12 cellular contexts compared by ENCODE assay signal in the genomic region with DNA sequence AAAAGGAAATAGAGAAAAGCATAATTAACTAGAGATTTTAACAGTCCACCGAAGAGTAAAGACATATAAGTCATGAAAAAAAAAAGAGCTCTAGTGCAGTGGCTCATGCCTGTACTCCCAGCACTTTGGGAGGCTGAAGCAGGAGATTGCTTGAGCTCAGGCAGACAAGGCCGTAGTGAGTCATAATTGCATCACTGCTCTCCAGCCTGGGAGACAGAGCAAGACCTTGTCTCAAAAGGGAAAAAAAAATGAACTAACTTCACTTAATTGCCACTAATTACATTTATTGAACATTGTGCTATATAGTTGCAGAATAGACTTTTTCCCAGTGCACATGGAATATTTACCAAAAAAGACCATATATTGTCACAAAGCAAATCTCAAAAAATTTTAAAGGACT.
DNase-seq lines count a peak whose midpoint lies in the region; ATAC-seq, FAIRE-seq and TF ChIP-seq lines count a peak whose summit lies in the region.
"Had no signal": no experiment of that assay in that cellular context is flagged by ENCODE, and none has a peak within 500 bp of the region (broad histone marks: within the 10 kb centered on the region; RNA-seq: fewer than 3 reads in every experiment).

No MANE protein-coding gene starts in this region.

- H3K4me3 Mint-ChIP-seq in HFFc6 = no peak overlapping the region
- no peak overlapping the region for H3K4me3 Mint-ChIP-seq in T-helper 2 cell treated with Interferon-gamma antibody and Interleukin-4, amounts not matched to agents 5 μg/mL and 100 μg/mL, for 36 hours
- H3K4me3 Mint-ChIP-seq in endothelial cell (ENCODE audit: unreplicated experiment) = no peak overlapping the region
- H3K4me3 Mint-ChIP-seq: activated CD8-positive, alpha-beta memory T cell treated with anti-CD3 and anti-CD28 coated beads, Interleukin-2, amount 10 ng/mL, durations not matched to agents 7 days and 5 days; stimulated activated naive B cell treated with anti-CD40 and anti-IgM and Interleukin-4, amounts not matched to agents 10 μg/mL and 1 μg/mL and 100 μg/mL, for 72 hours had no signal

- H3K36me3 Mint-ChIP-seq in HFFc6 (ENCODE audit: low read depth) (no peaks in the 10 kb centered on the region; the same call in 1 of the 2 replicates), endothelial cell (ENCODE audit: low read depth, unreplicated experiment) (no peaks in the 10 kb centered on the region)
- no peaks in the 10 kb centered on the region for H3K36me3 Mint-ChIP-seq in T-helper 2 cell treated with Interferon-gamma antibody and Interleukin-4, amounts not matched to agents 5 μg/mL and 100 μg/mL, for 36 hours (ENCODE audit: low read depth)

- no peak for ATAC-seq in GM18505 (IDR thresholded peaks at IDR 0.05; ENCODE audit: unreplicated experiment)
- ATAC-seq: activated CD8-positive, alpha-beta memory T cell treated with anti-CD3 and anti-CD28 coated beads, Interleukin-2, amount 10 ng/mL, durations not matched to agents 7 days and 5 days had no signal

- H3K27me3 Mint-ChIP-seq in HFFc6 (ENCODE audit: insufficient read depth) (no peaks in the 10 kb centered on the region), endothelial cell (ENCODE audit: unreplicated experiment) (no peaks in the 10 kb centered on the region)
- H3K27me3 Mint-ChIP-seq in T-helper 2 cell treated with Interferon-gamma antibody and Interleukin-4, amounts not matched to agents 5 μg/mL and 100 μg/mL, for 36 hours (ENCODE audit: low read depth) = no peaks in the 10 kb centered on the region

- H3K9me3 Mint-ChIP-seq in HFFc6 (no peaks in the 10 kb centered on the region), endothelial cell (ENCODE audit: unreplicated experiment) (no peaks in the 10 kb centered on the region)
- H3K9me3 Mint-ChIP-seq in T-helper 2 cell treated with Interferon-gamma antibody and Interleukin-4, amounts not matched to agents 5 μg/mL and 100 μg/mL, for 36 hours = no peaks in the 10 kb centered on the region

- TF ChIP-seq CTCF in HFFc6 (IDR thresholded peaks at IDR 0.05) = no peak
- no peak for TF ChIP-seq CTCF in fibroblast of villous mesenchyme (IDR thresholded peaks at IDR 0.05; ENCODE audit: insufficient read depth, low read depth, low read length)
- TF ChIP-seq CTCF in endothelial cell (IDR thresholded peaks at IDR 0.05; ENCODE audit: unreplicated experiment) = no peak
- no peak for TF ChIP-seq CTCF in D721Med (IDR thresholded peaks at IDR 0.05; ENCODE audit: insufficient read depth, missing control alignments)

- H3K4me3 ChIP-seq in fibroblast of villous mesenchyme (ENCODE audit: low read depth, low read length) = no peak overlapping the region

- H3K4me1 Mint-ChIP-seq in HFFc6 (ENCODE audit: low read depth) (peaks cover 28% of the 10 kb centered on the region), endothelial cell (ENCODE audit: unreplicated experiment) (no peaks in the 10 kb centered on the region)
- H3K4me1 Mint-ChIP-seq in T-helper 2 cell treated with Interferon-gamma antibody and Interleukin-4, amounts not matched to agents 5 μg/mL and 100 μg/mL, for 36 hours (ENCODE audit: low read depth) = no peaks in the 10 kb centered on the region
- H3K4me1 Mint-ChIP-seq: activated CD8-positive, alpha-beta memory T cell treated with anti-CD3 and anti-CD28 coated beads, Interleukin-2, amount 10 ng/mL, durations not matched to agents 7 days and 5 days had no signal

- no peak for TF ChIP-seq POLR2A in GM18505 (IDR thresholded peaks at IDR 0.05; ENCODE audit: borderline replicate concordance, extremely low read depth, insufficient read depth, insufficient read length)

- no peak overlapping the region for H3K27ac Mint-ChIP-seq in HFFc6
- H3K27ac Mint-ChIP-seq in T-helper 2 cell treated with Interferon-gamma antibody and Interleukin-4, amounts not matched to agents 5 μg/mL and 100 μg/mL, for 36 hours = no peak overlapping the region
- H3K27ac Mint-ChIP-seq in endothelial cell (ENCODE audit: unreplicated experiment) = no peak overlapping the region
- H3K27ac Mint-ChIP-seq: activated CD8-positive, alpha-beta memory T cell treated with anti-CD3 and anti-CD28 coated beads, Interleukin-2, amount 10 ng/mL, durations not matched to agents 7 days and 5 days; stimulated activated naive B cell treated with anti-CD40 and anti-IgM and Interleukin-4, amounts not matched to agents 10 μg/mL and 1 μg/mL and 100 μg/mL, for 72 hours had no signal

- DNase-seq in AG08396 (ENCODE audit: low spot score) (peak; percentile 11), HFFc6 (peak; percentile 85), SK-N-DZ (ENCODE audit: low spot score) (peak; percentile 35), fibroblast of villous mesenchyme (ENCODE audit: low read depth) (peak; percentile 93), endothelial cell (ENCODE audit: low spot score) (no peak), D721Med (ENCODE audit: insufficient read length, low spot score) (no peak)
- no peak for DNase-seq in T-helper 2 cell treated with Interferon-gamma antibody and Interleukin-4, amounts not matched to agents 5 μg/mL and 100 μg/mL, for 36 hours (ENCODE audit: low spot score)
- DNase-seq: activated CD8-positive, alpha-beta memory T cell treated with anti-CD3 and anti-CD28 coated beads, Interleukin-2, amount 10 ng/mL, durations not matched to agents 7 days and 5 days; head of caudate nucleus; NCI-H2029; stimulated activated naive B cell treated with anti-CD40 and anti-IgM and Interleukin-4, amounts not matched to agents 10 μg/mL and 1 μg/mL and 100 μg/mL, for 72 hours had no signal

- no peak for FAIRE-seq in D721Med (lab: Jason Lieb, UNC)

Comparison
In these comparisons a context has a peak if more than half of its experiments do, and no peak if none do; other contexts are left out.
1. DNase-seq: peak in AG08396 (single experiment), HFFc6 (single experiment), SK-N-DZ (single experiment) and fibroblast of villous mesenchyme (single experiment); none in T-helper 2 cell treated with Interferon-gamma antibody and Interleukin-4, amounts not matched to agents 5 μg/mL and 100 μg/mL, for 36 hours (single experiment), endothelial cell (single experiment) and D721Med (single experiment).